ENCODE assay signal across 1 cellular context in genomic region chr16:72739577-72739976, GRCh38.
TF ChIP-seq lines count a peak whose summit lies in the region.

No MANE protein-coding gene starts in this region.

TF ChIP-seq in IMR-90, 13 proteins besides CTCF, POLR2A, EP300 and RAD21 (continued from another document):
- TF ChIP-seq USF2 (IDR thresholded peaks at IDR 0.05; ENCODE audit: low read depth, low read length) (no peak), CEBPB (IDR thresholded peaks at IDR 0.05; ENCODE audit: low read depth, low read length) (no peak)
